ENCODE assay signal across 20 cellular contexts in the genomic region with DNA sequence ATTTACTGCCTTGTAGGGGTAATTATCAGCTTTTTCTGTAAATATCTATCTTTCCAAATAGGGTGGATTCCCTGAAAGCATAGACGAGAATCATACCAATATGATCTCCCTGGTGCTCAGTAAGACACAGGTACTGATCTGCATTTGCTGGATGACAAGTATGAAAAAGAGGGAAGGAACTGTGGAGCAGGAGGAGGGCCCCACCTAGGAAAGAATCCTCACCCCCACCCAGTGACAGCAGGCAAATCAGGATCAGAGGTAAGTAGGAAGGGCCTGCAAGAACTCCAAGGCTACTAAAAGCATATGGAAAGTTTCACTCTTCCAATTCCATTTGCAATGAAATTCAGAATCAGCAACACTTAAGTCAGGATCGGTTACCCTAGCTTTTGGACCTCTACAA. TPM values are rescaled to one million over a fixed set of nuclear protein-coding genes. Genes with fewer than 3 reads are reported as not detected.
DNase-seq lines count a peak whose midpoint lies in the region; ATAC-seq and TF ChIP-seq lines count a peak whose summit lies in the region.
"Had no signal": no experiment of that assay in that cellular context is flagged by ENCODE, and none has a peak within 500 bp of the region (broad histone marks: within the 10 kb centered on the region; RNA-seq: fewer than 3 reads in every experiment).

No MANE protein-coding gene starts in this region.

- H3K9me3 ChIP-seq in endodermal cell (ENCODE audit: control insufficient read depth, low read length), result no peaks in the 10 kb centered on the region
- peaks cover 2% of the 10 kb centered on the region for H3K9me3 ChIP-seq in trophoblast cell (ENCODE audit: insufficient read depth, low read depth, low read length)
- H3K9me3 ChIP-seq in OCI-LY7 (ENCODE audit: low read length), result no peaks in the 10 kb centered on the region
- H3K9me3 ChIP-seq: right lobe of liver, upper lobe of left lung had no signal

- peak overlapping the region; percentile 5 for H3K23ac ChIP-seq in trophoblast cell (ENCODE audit: low read length)

- no peak overlapping the region for H2BK5ac ChIP-seq in trophoblast cell (ENCODE audit: low read depth, low read length, poor library complexity)

- H3K36me3 ChIP-seq in endodermal cell (ENCODE audit: control insufficient read depth, insufficient read depth, low read length) (no peaks in the 10 kb centered on the region), trophoblast cell (ENCODE audit: control insufficient read depth in 1 of 2, insufficient read depth in 2 of 2, low read length in 2 of 2) (no peaks in the 10 kb centered on the region), OCI-LY7 (ENCODE audit: insufficient read depth, low read length) (peaks cover 4% of the 10 kb centered on the region; the same call in 1 of the 2 replicates)
- H3K36me3 ChIP-seq: right lobe of liver, upper lobe of left lung had no signal

- no peak overlapping the region for H3K4ac ChIP-seq in trophoblast cell (ENCODE audit: low read depth, low read length)

- H3K4me1 ChIP-seq in endodermal cell (ENCODE audit: control insufficient read depth, insufficient read depth, low read length) (no peaks in the 10 kb centered on the region), trophoblast cell (ENCODE audit: control insufficient read depth in 1 of 2, insufficient read depth in 2 of 2, low read length in 2 of 2) (no peaks in the 10 kb centered on the region), OCI-LY7 (ENCODE audit: insufficient read depth, low read length, poor library complexity, severe bottlenecking) (peaks cover 78% of the 10 kb centered on the region)
- H3K4me1 ChIP-seq: parathyroid adenoma, right lobe of liver, upper lobe of left lung had no signal

- H2BK120ac ChIP-seq in trophoblast cell (ENCODE audit: insufficient read depth, low read length, poor library complexity), result no peak overlapping the region

- no peak overlapping the region for H4K8ac ChIP-seq in trophoblast cell (ENCODE audit: low read depth, low read length)

- H2AK5ac ChIP-seq in trophoblast cell (ENCODE audit: low read length), result no peak overlapping the region

- no peak overlapping the region for H4K91ac ChIP-seq in trophoblast cell (ENCODE audit: low read depth, low read length)

- no peak for ATAC-seq in HG02840 (IDR thresholded peaks at IDR 0.05; ENCODE audit: low FRiP score, unreplicated experiment)
- ATAC-seq: left lobe of liver, right lobe of liver had no signal

- WGBS in endodermal cell (ENCODE audit: insufficient coverage in 1 of 2, insufficient read length in 1 of 2), 2 experiments, result 88 to 95% methylated on average over 1 to 2 of the region's 2 CpGs
- WGBS in trophoblast cell (ENCODE audit: extremely low coverage, insufficient coverage, insufficient read length), result no CpG with 5 or more reads among the region's 2 CpGs

- H3K27ac ChIP-seq in endodermal cell (ENCODE audit: low read depth, low read length) (no peak overlapping the region), trophoblast cell (ENCODE audit: low read depth, low read length) (no peak overlapping the region), OCI-LY7 (ENCODE audit: low read depth, low read length, poor library complexity, severe bottlenecking) (no peak overlapping the region)
- H3K27ac ChIP-seq: BLaER1 treated with 17β-estradiol and CSF1 and Interleukin-3, amounts not matched to agents 10 nM and 100 nM; parathyroid adenoma; right lobe of liver; upper lobe of left lung had no signal

- POLR2A ChIA-PET in OCI-LY7 (lab: Charles Lee), result interaction anchor here (1.0 kb wide), 2 partner anchors 10 to 12 kb away, joined by 3 to 4 read pairs; no protein-coding TSS in a partner anchor

- no peaks in the 10 kb centered on the region for H3K79me1 ChIP-seq in trophoblast cell (ENCODE audit: low read length)

- H4K20me1 ChIP-seq in OCI-LY7 (ENCODE audit: insufficient read depth, low read length), result no peaks in the 10 kb centered on the region
- H4K20me1 ChIP-seq: BLaER1 treated with 17β-estradiol and CSF1 and Interleukin-3, amounts not matched to agents 10 nM and 100 nM had no signal

- BruUV-seq in OCI-LY7 (replicated peaks; lab: Mats Ljungman, UMichigan), result no TSS peak

- H3K14ac ChIP-seq in trophoblast cell (ENCODE audit: low read length), result no peak overlapping the region

- no peak overlapping the region for H3K4me2 ChIP-seq in trophoblast cell (ENCODE audit: low read length)
- no peak overlapping the region for H3K4me2 ChIP-seq in OCI-LY7 (ENCODE audit: low read length)
- H3K4me2 ChIP-seq: BLaER1 treated with 17β-estradiol and CSF1 and Interleukin-3, amounts not matched to agents 10 nM and 100 nM had no signal

- H3K79me2 ChIP-seq in trophoblast cell (ENCODE audit: control insufficient read depth, insufficient read depth, low read length, poor library complexity) (no peaks in the 10 kb centered on the region), OCI-LY7 (ENCODE audit: insufficient read depth, low read depth, low read length) (peaks cover 16% of the 10 kb centered on the region; the same call in 1 of the 2 replicates)
- H3K79me2 ChIP-seq: parathyroid adenoma had no signal

- H2AFZ ChIP-seq in trophoblast cell (ENCODE audit: insufficient read depth, low read length, poor library complexity) (no peak overlapping the region), OCI-LY7 (ENCODE audit: low read length) (no peak overlapping the region)
- H2AFZ ChIP-seq: parathyroid adenoma had no signal

- peaks cover 14% of the 10 kb centered on the region for H3K36me3 Mint-ChIP-seq in activated CD4-positive, alpha-beta T cell treated with anti-CD3 and anti-CD28 coated beads, Interleukin-2, amount 10 ng/mL, durations not matched to agents 24 days and 14 days (ENCODE audit: low read depth)
- no peaks in the 10 kb centered on the region for H3K36me3 Mint-ChIP-seq in endodermal cell (ENCODE audit: low read depth)

- H3K27me3 Mint-ChIP-seq in activated CD4-positive, alpha-beta T cell treated with anti-CD3 and anti-CD28 coated beads, Interleukin-2, amount 10 ng/mL, durations not matched to agents 24 days and 14 days, result no peaks in the 10 kb centered on the region
- no peaks in the 10 kb centered on the region for H3K27me3 Mint-ChIP-seq in endodermal cell (ENCODE audit: insufficient read depth)

- H3K27ac Mint-ChIP-seq in activated CD4-positive, alpha-beta T cell treated with anti-CD3 and anti-CD28 coated beads, Interleukin-2, amount 10 ng/mL, durations not matched to agents 24 days and 14 days, result peak overlapping the region; percentile 54
- no peak overlapping the region for H3K27ac Mint-ChIP-seq in endodermal cell
- H3K27ac Mint-ChIP-seq: mesothelial cell of epicardium, nephron had no signal

- DNase-seq in activated CD4-positive, alpha-beta T cell treated with anti-CD3 and anti-CD28 coated beads, Interleukin-2, amount 10 ng/mL, durations not matched to agents 24 days and 14 days, result no peak
- no peak for DNase-seq in activated CD4-positive, alpha-beta T cell treated with anti-CD3 and anti-CD28 coated beads for 4 hours
- DNase-seq in NCI-H69 (lab: John Stamatoyannopoulos, UW) (peak; percentile 9), endodermal cell (peak; percentile 45), trophoblast cell (no peak), OCI-LY7 (ENCODE audit: low spot score) (no peak)
- DNase-seq in activated CD8-positive, alpha-beta memory T cell treated with anti-CD3 and anti-CD28 coated beads, Interleukin-2, amount 50 U/mL, for 4 hours, result no peak
- DNase-seq: cortex of kidney, glutamatergic neuron, GOT3, NCI-H1436 treated with DMSO at 0.1 percent for 48 hours, NCI-H526 treated with DMSO at 0.1 percent for 48 hours, right lobe of liver, upper lobe of left lung had no signal

- intact Hi-C loops in activated CD4-positive, alpha-beta T cell treated with anti-CD3 and anti-CD28 coated beads, Interleukin-2, amount 10 ng/mL, durations not matched to agents 24 days and 14 days (cut with micrococcal nuclease), result no loop called here
- intact Hi-C loops in OCI-LY7 (cut with micrococcal nuclease; ENCODE audit: unreplicated experiment), result no loop called here

- H3K9ac ChIP-seq in endodermal cell (ENCODE audit: extremely low read depth, low read length, poor library complexity, severe bottlenecking), result no peak overlapping the region
- no peak overlapping the region for H3K9ac ChIP-seq in trophoblast cell (ENCODE audit: low read length)
- H3K9ac ChIP-seq: BLaER1 treated with 17β-estradiol and CSF1 and Interleukin-3, amounts not matched to agents 10 nM and 100 nM; parathyroid adenoma had no signal

- H4K12ac ChIP-seq in trophoblast cell (ENCODE audit: low read depth, low read length), result no peak overlapping the region

- no peak overlapping the region for H2BK12ac ChIP-seq in trophoblast cell (ENCODE audit: low read length)

- no peak overlapping the region for H3K18ac ChIP-seq in trophoblast cell (ENCODE audit: low read length)

- no peak overlapping the region for H3K4me3 ChIP-seq in endodermal cell (ENCODE audit: low read length)
- no peak overlapping the region for H3K4me3 ChIP-seq in trophoblast cell (ENCODE audit: low read depth, low read length)
- no peak overlapping the region for H3K4me3 ChIP-seq in OCI-LY7 (ENCODE audit: low read depth, low read length, poor library complexity, severe bottlenecking)
- H3K4me3 ChIP-seq: BLaER1 treated with 17β-estradiol and CSF1 and Interleukin-3, amounts not matched to agents 10 nM and 100 nM; right lobe of liver; upper lobe of left lung had no signal

- H3K4me1 Mint-ChIP-seq in activated CD4-positive, alpha-beta T cell treated with anti-CD3 and anti-CD28 coated beads, Interleukin-2, amount 10 ng/mL, durations not matched to agents 24 days and 14 days, result peaks cover 28% of the 10 kb centered on the region
- peaks cover 26% of the 10 kb centered on the region for H3K4me1 Mint-ChIP-seq in endodermal cell
- H3K4me1 Mint-ChIP-seq: mesothelial cell of epicardium, nephron had no signal

- H3K9me2 ChIP-seq in OCI-LY7 (ENCODE audit: insufficient read depth, low read length), result no peaks in the 10 kb centered on the region

- CTCF ChIA-PET in OCI-LY7 (lab: Charles Lee; ENCODE audit: unreplicated experiment), result no interaction called here

- no peaks in the 10 kb centered on the region for H3K9me3 Mint-ChIP-seq in activated CD4-positive, alpha-beta T cell treated with anti-CD3 and anti-CD28 coated beads, Interleukin-2, amount 10 ng/mL, durations not matched to agents 24 days and 14 days
- no peaks in the 10 kb centered on the region for H3K9me3 Mint-ChIP-seq in endodermal cell
- H3K9me3 Mint-ChIP-seq: mesothelial cell of epicardium had no signal

- TF ChIP-seq CTCF in endodermal cell (conservative IDR thresholded peaks at IDR 0.05), result no peak
- TF ChIP-seq CTCF in OCI-LY7 (conservative IDR thresholded peaks at IDR 0.05; ENCODE audit: low read length), result no peak

- no peaks in the 10 kb centered on the region for H3K27me3 ChIP-seq in endodermal cell (ENCODE audit: control insufficient read depth, insufficient read depth, low read length, poor library complexity, severe bottlenecking)
- H3K27me3 ChIP-seq in trophoblast cell (ENCODE audit: insufficient read depth, low read length), result no peaks in the 10 kb centered on the region
- H3K27me3 ChIP-seq: BLaER1 treated with 17β-estradiol and CSF1 and Interleukin-3, amounts not matched to agents 10 nM and 100 nM; right lobe of liver; upper lobe of left lung had no signal

- no peak overlapping the region for H3K4me3 Mint-ChIP-seq in activated CD4-positive, alpha-beta T cell treated with anti-CD3 and anti-CD28 coated beads, Interleukin-2, amount 10 ng/mL, durations not matched to agents 24 days and 14 days
- no peak overlapping the region for H3K4me3 Mint-ChIP-seq in endodermal cell
- H3K4me3 Mint-ChIP-seq: mesothelial cell of epicardium, nephron had no signal

RNA-seq across cellular contexts. Expression of a gene that starts 42.3 kb away (rescaled TPM):
- 33.1 and 42.9 TPM in 2 replicates for total RNA-seq in activated CD4-positive, alpha-beta T cell treated with anti-CD3 and anti-CD28 coated beads, Interleukin-2, amount 10 ng/mL, durations not matched to agents 24 days and 14 days
- 10 to 100 TPM; 20.3 to 33.6 TPM for total RNA-seq in endodermal cell
- polyA plus RNA-seq in endodermal cell (2013, experiment 1 of 2), result 17.6 TPM
- polyA plus RNA-seq in endodermal cell (2013, experiment 2 of 2), result 13.4 TPM
- 13.5 and 16.8 TPM in 2 replicates for polyA plus RNA-seq in trophoblast cell (2013)
- total RNA-seq in OCI-LY7 (2014; rRNA removed; shearing (Covaris generic)), result 6.9 and 11.8 TPM in 2 replicates
- total RNA-seq in OCI-LY7 (2022), result 28.3 and 33.0 TPM in 2 replicates

RNA-seq across cellular contexts. Expression of a gene that starts 42.5 kb away (rescaled TPM):
- 27.3 and 27.4 TPM in 2 replicates for total RNA-seq in activated CD4-positive, alpha-beta T cell treated with anti-CD3 and anti-CD28 coated beads, Interleukin-2, amount 10 ng/mL, durations not matched to agents 24 days and 14 days
- 10 to 100 TPM; 22.7 to 31.7 TPM for total RNA-seq in endodermal cell
- 22.7 TPM for polyA plus RNA-seq in endodermal cell (2013, experiment 1 of 2)
- 17.8 TPM for polyA plus RNA-seq in endodermal cell (2013, experiment 2 of 2)
- polyA plus RNA-seq in trophoblast cell (2013), result 9.6 and 10.0 TPM in 2 replicates
- total RNA-seq in OCI-LY7 (2014; rRNA removed; shearing (Covaris generic)), result 24.1 and 25.9 TPM in 2 replicates
- 39.8 and 40.9 TPM in 2 replicates for total RNA-seq in OCI-LY7 (2022)

Comparison
In these comparisons a context has a peak if more than half of its experiments do, and no peak if none do; other contexts are left out.
1. DNase-seq: peak in NCI-H69 (single experiment) and endodermal cell (single experiment); none in activated CD4-positive, alpha-beta T cell treated with anti-CD3 and anti-CD28 coated beads, Interleukin-2, amount 10 ng/mL, durations not matched to agents 24 days and 14 days (single experiment), activated CD4-positive, alpha-beta T cell treated with anti-CD3 and anti-CD28 coated beads for 4 hours (0 of 2), trophoblast cell (0 of 2), OCI-LY7 (single experiment) and activated CD8-positive, alpha-beta memory T cell treated with anti-CD3 and anti-CD28 coated beads, Interleukin-2, amount 50 U/mL, for 4 hours (single experiment).